ENCODE assay signal across 13 cellular contexts in the genomic region with DNA sequence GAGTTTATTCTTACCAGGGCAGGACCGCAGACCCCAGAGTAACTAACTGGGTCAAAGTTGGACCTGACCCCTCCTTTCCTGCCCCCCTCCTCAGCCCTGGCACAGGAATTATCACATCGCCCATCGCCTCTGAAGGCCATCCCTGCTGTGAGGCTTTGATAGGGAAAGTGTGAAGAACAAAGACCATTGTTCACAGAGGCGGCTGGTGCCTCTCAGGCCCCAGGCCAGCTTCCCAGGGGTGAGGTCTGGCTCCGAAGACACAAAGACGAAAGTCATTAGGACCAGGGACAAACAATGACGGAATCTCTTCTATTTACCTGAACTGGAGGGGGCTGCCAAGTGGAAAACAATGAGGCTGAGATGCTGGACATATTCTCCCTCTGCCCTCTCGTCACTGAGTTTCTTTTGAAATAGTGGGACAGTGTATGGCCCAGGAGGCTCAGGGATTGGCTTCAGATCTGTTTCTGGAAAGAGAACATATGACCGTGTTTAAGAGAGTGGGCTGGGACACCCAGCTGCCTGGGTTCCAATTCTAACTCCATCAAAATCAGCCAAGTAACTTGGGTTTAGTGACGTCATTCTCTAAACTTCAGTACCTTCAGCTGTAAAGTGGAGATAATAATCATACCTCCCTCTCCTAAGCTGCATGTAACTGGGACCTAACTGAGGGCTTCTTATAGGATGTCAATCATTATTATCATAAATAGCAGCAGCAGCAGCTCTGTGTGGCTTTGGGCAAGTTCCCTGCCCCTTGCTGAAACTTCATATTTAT.
DNase-seq lines count a peak whose midpoint lies in the region; ATAC-seq and TF ChIP-seq lines count a peak whose summit lies in the region.
"Had no signal": no experiment of that assay in that cellular context is flagged by ENCODE, and none has a peak within 500 bp of the region (broad histone marks: within the 10 kb centered on the region; RNA-seq: fewer than 3 reads in every experiment).

No MANE protein-coding gene starts in this region.

- TF ChIP-seq POLR2A in ovary (IDR thresholded peaks at IDR 0.05) = no peak

- POLR2A ChIA-PET in activated CD4-positive, alpha-beta T cell treated with anti-CD3 and anti-CD28 coated beads for 36 hours (lab: Charles Lee) = no interaction called here

- H3K4ac ChIP-seq in H9 (ENCODE audit: low read depth, low read length) = no peak overlapping the region

- H3K9ac ChIP-seq in H9 (ENCODE audit: extremely low read depth, insufficient read length, low read length) (no peak overlapping the region), neural progenitor cell (no peak overlapping the region)

- no peak overlapping the region for H3K18ac ChIP-seq in H9 (ENCODE audit: insufficient read length, low read depth, low read length)

- H3K9me3 Mint-ChIP-seq in H9 = peaks cover 5% of the 10 kb centered on the region in 2 experiments
- peaks cover 7% of the 10 kb centered on the region for H3K9me3 Mint-ChIP-seq in neural progenitor cell
- H3K9me3 Mint-ChIP-seq in natural killer cell = peaks cover 2 to 7% of the 10 kb centered on the region in 2 donors
- H3K9me3 Mint-ChIP-seq in activated CD4-positive, alpha-beta T cell treated with anti-CD3 and anti-CD28 coated beads for 36 hours (ENCODE audit: low read depth) = peaks cover 9% of the 10 kb centered on the region

- no CpG with 5 or more reads among the region's 10 CpGs for WGBS in H9 (ENCODE audit: extremely low coverage, insufficient read length, low lambda C conversion rate)
- 71 to 76% (median 75%) methylated on average over 10 of the region's 10 CpGs for WGBS in ovary, 3 donors

- H3K27me3 Mint-ChIP-seq in H9 (ENCODE audit: low read depth) (peaks cover 74% of the 10 kb centered on the region), neural progenitor cell (ENCODE audit: insufficient read depth, low read depth) (peaks cover 15% of the 10 kb centered on the region), natural killer cell (ENCODE audit: low read depth in 2 of 2) (peaks cover 0 to 3% of the 10 kb centered on the region in 2 donors)
- no peaks in the 10 kb centered on the region for H3K27me3 Mint-ChIP-seq in activated CD4-positive, alpha-beta T cell treated with anti-CD3 and anti-CD28 coated beads for 36 hours

- peak overlapping the region; percentile 44 to 92 (median 79); a peak in 6 of 7 replicates for H3K27ac Mint-ChIP-seq in H9
- H3K27ac Mint-ChIP-seq in neural progenitor cell = peak overlapping the region; percentile 24
- no peak overlapping the region for H3K27ac Mint-ChIP-seq in natural killer cell
- H3K27ac Mint-ChIP-seq in activated CD4-positive, alpha-beta T cell treated with anti-CD3 and anti-CD28 coated beads for 36 hours = no peak overlapping the region

- no peaks in the 10 kb centered on the region for H3K79me1 ChIP-seq in H9 (ENCODE audit: insufficient read depth, low read depth, low read length, poor library complexity, severe bottlenecking)

- H3K56ac ChIP-seq in H9 (ENCODE audit: insufficient read length, low read depth, low read length) = no peak overlapping the region

- H3K4me3 ChIP-seq in neural progenitor cell (peak overlapping the region; percentile 25), ovary (no peak overlapping the region)
- H3K4me3 ChIP-seq: adrenal gland, prostate gland, thoracic aorta had no signal

- no peak overlapping the region for H2BK15ac ChIP-seq in H9 (ENCODE audit: low read depth, low read length)

- H2BK120ac ChIP-seq in H9 (ENCODE audit: low read depth, low read length, poor library complexity, severe bottlenecking) = no peak overlapping the region

- H3K27me3 ChIP-seq in H9 (ENCODE audit: insufficient read depth, low read length) (peaks cover 4% of the 10 kb centered on the region; the same call in 1 of the 2 replicates), neural progenitor cell (peaks cover 49% of the 10 kb centered on the region), ovary (no peaks in the 10 kb centered on the region)
- H3K27me3 ChIP-seq: adrenal gland had no signal

- no peak overlapping the region for H3K23ac ChIP-seq in H9 (ENCODE audit: insufficient read length, low read depth, low read length)

- H4K8ac ChIP-seq in H9 (replicated peaks; ENCODE audit: insufficient read length, low read depth, low read length) = no peak overlapping the region

- H3K4me1 Mint-ChIP-seq in H9 (peaks cover 72 to 86% of the 10 kb centered on the region in 2 experiments), neural progenitor cell (peaks cover 52% of the 10 kb centered on the region), natural killer cell (peaks cover 9% of the 10 kb centered on the region in 2 donors)
- H3K4me1 Mint-ChIP-seq in activated CD4-positive, alpha-beta T cell treated with anti-CD3 and anti-CD28 coated beads for 36 hours = peaks cover 5% of the 10 kb centered on the region

- no peak overlapping the region for H3T11ph ChIP-seq in H9 (ENCODE audit: low read length)

- no peak overlapping the region for H3K14ac ChIP-seq in H9 (ENCODE audit: insufficient read depth, low read length)

- CTCF ChIA-PET in activated CD4-positive, alpha-beta T cell treated with anti-CD3 and anti-CD28 coated beads for 36 hours (lab: Charles Lee) = no interaction called here

- TF ChIP-seq EP300 in ovary (IDR thresholded peaks at IDR 0.05) = no peak

- H4K91ac ChIP-seq in H9 (ENCODE audit: insufficient read length, low read depth, low read length) = no peak overlapping the region

- H3K4me1 ChIP-seq in H9 (ENCODE audit: insufficient read depth, low read length) (peaks cover 3% of the 10 kb centered on the region; the same call in 1 of the 2 replicates), neural progenitor cell (peaks cover 19% of the 10 kb centered on the region), ovary (ENCODE audit: insufficient read depth) (no peaks in the 10 kb centered on the region)
- H3K4me1 ChIP-seq: prostate gland had no signal

- DNase-seq in H9 (peak; percentile 97), NCI-H774 (lab: John Stamatoyannopoulos, UW) (peak; percentile 39), left cardiac atrium (peak; percentile 21), neural progenitor cell (ENCODE audit: low spot score) (peak; percentile 95), natural killer cell (no peak), ovary (no peak)
- no peak for DNase-seq in activated T-cell treated with anti-CD3 and anti-CD28 coated beads, Interleukin-2, amount 50 U/mL, for 1 hour
- DNase-seq in activated CD4-positive, alpha-beta T cell treated with anti-CD3 and anti-CD28 coated beads for 36 hours = no peak
- DNase-seq: activated CD8-positive, alpha-beta memory T cell treated with anti-CD3 and anti-CD28 coated beads, Interleukin-2, amount 50 U/mL, for 48 hours; MM.1S had no signal

- H3K4me2 ChIP-seq in H9 (ENCODE audit: insufficient read depth, insufficient read length, low read length) = peak overlapping the region; percentile 48
- H3K4me2 ChIP-seq in neural progenitor cell = peak overlapping the region; percentile 75

- no peak overlapping the region for H4K5ac ChIP-seq in H9 (ENCODE audit: insufficient read length, low read depth, low read length)

- intact Hi-C loops in left cardiac atrium (cut with DNase I) (no loop called here), natural killer cell (cut with micrococcal nuclease) (no loop called here), ovary (cut with DNase I) (no loop called here)
- intact Hi-C loops in activated CD4-positive, alpha-beta T cell treated with anti-CD3 and anti-CD28 coated beads for 36 hours (cut with DNase I, micrococcal nuclease) = no loop called here

- H4K20me1 ChIP-seq in H9 (ENCODE audit: control insufficient read depth, insufficient read depth, insufficient read length) (no peaks in the 10 kb centered on the region), neural progenitor cell (ENCODE audit: low read depth) (peaks cover 15% of the 10 kb centered on the region)

- H3K4me3 Mint-ChIP-seq in H9 (peak overlapping the region; percentile 50; a peak in 4 of 5 replicates), neural progenitor cell (peak overlapping the region; percentile 70), natural killer cell (no peak overlapping the region)
- H3K4me3 Mint-ChIP-seq in activated CD4-positive, alpha-beta T cell treated with anti-CD3 and anti-CD28 coated beads for 36 hours = no peak overlapping the region

- H3K23me2 ChIP-seq in H9 (ENCODE audit: insufficient read length, low read depth, low read length, poor library complexity, severe bottlenecking) = no peaks in the 10 kb centered on the region

- peaks cover 9% of the 10 kb centered on the region for H3F3A ChIP-seq in neural progenitor cell (ENCODE audit: low read depth)

- H3K36me3 Mint-ChIP-seq in H9 (ENCODE audit: insufficient read depth in 1 of 3, low read depth in 3 of 3) (peaks cover 0 to 6% (median 4%) of the 10 kb centered on the region in 3 experiments; a peak in 4 of 7 replicates), neural progenitor cell (peaks cover 2% of the 10 kb centered on the region), natural killer cell (no peaks in the 10 kb centered on the region)
- H3K36me3 Mint-ChIP-seq in activated CD4-positive, alpha-beta T cell treated with anti-CD3 and anti-CD28 coated beads for 36 hours (ENCODE audit: low read depth) = no peaks in the 10 kb centered on the region

- H2AFZ ChIP-seq in H9 (ENCODE audit: low read length) = no peak overlapping the region
- H2AFZ ChIP-seq in neural progenitor cell (replicated peaks) = no peak overlapping the region

- no peak overlapping the region for H2AK5ac ChIP-seq in H9 (ENCODE audit: insufficient read length, low read length)

- no peak for TF ChIP-seq CTCF in H9 (conservative IDR thresholded peaks at IDR 0.05)
- no peak for TF ChIP-seq CTCF in neural progenitor cell (IDR thresholded peaks at IDR 0.05)
- TF ChIP-seq CTCF in natural killer cell (IDR thresholded peaks at IDR 0.05) = no peak
- TF ChIP-seq CTCF in ovary (IDR thresholded peaks at IDR 0.05) = no peak

- peaks cover 6% of the 10 kb centered on the region for H3K9me3 ChIP-seq in H9 (ENCODE audit: control insufficient read depth, low read depth, low read length)
- H3K9me3 ChIP-seq in neural progenitor cell (ENCODE audit: low read depth) = no peaks in the 10 kb centered on the region
- peaks cover 0 to 1% of the 10 kb centered on the region in 2 donors for H3K9me3 ChIP-seq in ovary
- H3K9me3 ChIP-seq: adrenal gland, prostate gland had no signal

- H3K79me2 ChIP-seq in H9 (ENCODE audit: insufficient read depth, low read length) (no peaks in the 10 kb centered on the region), neural progenitor cell (ENCODE audit: low read depth) (no peaks in the 10 kb centered on the region)

- H3K36me3 ChIP-seq in neural progenitor cell (no peaks in the 10 kb centered on the region), ovary (no peaks in the 10 kb centered on the region)
- H3K36me3 ChIP-seq: adrenal gland, prostate gland, thoracic aorta had no signal

- H3K27ac ChIP-seq in H9 (ENCODE audit: insufficient read length, low read depth, low read length) = no peak overlapping the region
- no peak overlapping the region for H3K27ac ChIP-seq in neural progenitor cell
- no peak overlapping the region for H3K27ac ChIP-seq in ovary
- H3K27ac ChIP-seq: adrenal gland, prostate gland, thoracic aorta had no signal

- no peak overlapping the region for H2BK12ac ChIP-seq in H9 (ENCODE audit: insufficient read length, low read depth, low read length)

- no peak overlapping the region for H2BK20ac ChIP-seq in H9 (ENCODE audit: low read depth, low read length, poor library complexity, severe bottlenecking)

- no peak overlapping the region for H2BK5ac ChIP-seq in H9 (ENCODE audit: insufficient read length, low read length)

- peak; percentile 62 for ATAC-seq in left cardiac atrium
- no peak for ATAC-seq in natural killer cell
- no peak for ATAC-seq in activated CD4-positive, alpha-beta T cell treated with anti-CD3 and anti-CD28 coated beads for 36 hours

Comparison
In these comparisons a context has a peak if more than half of its experiments do, and no peak if none do; other contexts are left out.
1. DNase-seq: peak in H9 (single experiment), NCI-H774 (single experiment), left cardiac atrium (single experiment) and neural progenitor cell (single experiment); none in natural killer cell (single experiment), activated T-cell treated with anti-CD3 and anti-CD28 coated beads, Interleukin-2, amount 50 U/mL, for 1 hour (single experiment), activated CD4-positive, alpha-beta T cell treated with anti-CD3 and anti-CD28 coated beads for 36 hours (single experiment) and ovary (0 of 5).
2. H3K27ac Mint-ChIP-seq: peak in H9 (3 of 3) and neural progenitor cell (single experiment); none in natural killer cell (0 of 2) and activated CD4-positive, alpha-beta T cell treated with anti-CD3 and anti-CD28 coated beads for 36 hours (single experiment).
3. H3K4me3 Mint-ChIP-seq: peak in H9 (2 of 2) and neural progenitor cell (single experiment); none in natural killer cell (single experiment) and activated CD4-positive, alpha-beta T cell treated with anti-CD3 and anti-CD28 coated beads for 36 hours (single experiment).
4. ATAC-seq: peak in left cardiac atrium (2 of 2); none in natural killer cell (0 of 3) and activated CD4-positive, alpha-beta T cell treated with anti-CD3 and anti-CD28 coated beads for 36 hours (single experiment).